In the genomic region with DNA sequence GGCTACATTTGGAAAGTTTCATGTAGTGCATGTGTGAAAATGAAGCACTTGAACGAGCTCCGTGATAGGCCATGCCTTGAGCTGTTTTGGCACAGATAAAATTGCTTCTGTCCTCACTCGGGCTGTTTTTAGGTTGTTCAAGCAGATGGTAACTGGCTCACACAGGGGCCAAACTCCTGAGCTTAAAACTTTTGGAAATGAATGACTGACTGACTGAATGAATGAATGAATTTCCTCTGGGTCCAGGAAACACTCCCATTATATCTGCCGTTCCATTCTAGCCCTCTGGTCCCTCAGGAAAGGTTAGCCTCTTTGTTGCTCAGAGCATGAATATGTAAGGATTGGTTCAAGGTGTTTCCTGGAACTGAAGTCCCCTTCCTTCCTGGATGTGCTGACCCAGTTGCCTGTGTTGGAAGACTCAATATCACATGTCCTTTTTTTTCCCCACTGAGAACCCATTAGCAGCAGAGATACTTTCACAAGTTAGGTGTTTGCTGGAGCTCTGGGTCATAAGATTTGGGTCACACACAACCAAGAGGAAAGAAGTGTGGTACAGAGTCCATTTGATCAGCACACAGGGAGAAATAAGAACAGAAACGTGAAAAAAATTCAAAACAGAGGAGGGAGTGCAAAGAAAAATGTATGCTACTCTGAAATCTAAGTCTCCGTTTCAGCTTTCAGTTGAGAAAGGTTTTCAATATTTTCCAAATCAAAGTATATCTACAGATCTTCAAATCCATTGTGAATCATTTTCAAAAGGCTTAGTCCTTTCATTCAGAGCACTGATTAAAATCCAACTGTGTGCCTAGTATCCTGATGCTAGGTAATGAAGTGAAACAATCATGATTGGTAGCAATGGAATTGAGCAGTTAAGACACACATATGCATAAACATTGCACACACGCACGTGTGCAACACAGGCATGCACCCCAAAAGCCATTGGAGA, we compare ENCODE assay signal across 2 cellular contexts.
TF ChIP-seq lines count a peak whose summit lies in the region.

No MANE protein-coding gene starts in this region.

TF ChIP-seq in endothelial cell of umbilical vein, 7 proteins besides CTCF, POLR2A, EP300 and RAD21:
- peak; percentile 67 for TF ChIP-seq JUN (IDR thresholded peaks at IDR 0.05; ENCODE audit: borderline replicate concordance, insufficient read depth, insufficient read length, low read depth)
- TF ChIP-seq, protein P1, sequence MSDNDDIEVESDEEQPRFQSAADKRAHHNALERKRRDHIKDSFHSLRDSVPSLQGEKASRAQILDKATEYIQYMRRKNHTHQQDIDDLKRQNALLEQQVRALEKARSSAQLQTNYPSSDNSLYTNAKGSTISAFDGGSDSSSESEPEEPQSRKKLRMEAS (IDR thresholded peaks at IDR 0.05; ENCODE audit: insufficient read depth, insufficient read length), result no peak
- no peak for TF ChIP-seq MYC (IDR thresholded peaks at IDR 0.05; ENCODE audit: low read depth, low read length)
- TF ChIP-seq POLR2AphosphoS5 (IDR thresholded peaks at IDR 0.05; ENCODE audit: insufficient read depth, low read depth, low read length), result peak; percentile 61

TF ChIP-seq in liver, 16 proteins besides CTCF, POLR2A, EP300 and RAD21:
- TF ChIP-seq RXRA (IDR thresholded peaks at IDR 0.05), result peak in 1 of 2 donors; percentile 10
- TF ChIP-seq, protein P1 (IDR thresholded peaks at IDR 0.05), result no peak
- TF ChIP-seq, protein P2, sequence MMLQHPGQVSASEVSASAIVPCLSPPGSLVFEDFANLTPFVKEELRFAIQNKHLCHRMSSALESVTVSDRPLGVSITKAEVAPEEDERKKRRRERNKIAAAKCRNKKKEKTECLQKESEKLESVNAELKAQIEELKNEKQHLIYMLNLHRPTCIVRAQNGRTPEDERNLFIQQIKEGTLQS (IDR thresholded peaks at IDR 0.05), result no peak
- TF ChIP-seq TAF1 (conservative IDR thresholded peaks at IDR 0.05), result no peak
- TF ChIP-seq, protein P3, sequence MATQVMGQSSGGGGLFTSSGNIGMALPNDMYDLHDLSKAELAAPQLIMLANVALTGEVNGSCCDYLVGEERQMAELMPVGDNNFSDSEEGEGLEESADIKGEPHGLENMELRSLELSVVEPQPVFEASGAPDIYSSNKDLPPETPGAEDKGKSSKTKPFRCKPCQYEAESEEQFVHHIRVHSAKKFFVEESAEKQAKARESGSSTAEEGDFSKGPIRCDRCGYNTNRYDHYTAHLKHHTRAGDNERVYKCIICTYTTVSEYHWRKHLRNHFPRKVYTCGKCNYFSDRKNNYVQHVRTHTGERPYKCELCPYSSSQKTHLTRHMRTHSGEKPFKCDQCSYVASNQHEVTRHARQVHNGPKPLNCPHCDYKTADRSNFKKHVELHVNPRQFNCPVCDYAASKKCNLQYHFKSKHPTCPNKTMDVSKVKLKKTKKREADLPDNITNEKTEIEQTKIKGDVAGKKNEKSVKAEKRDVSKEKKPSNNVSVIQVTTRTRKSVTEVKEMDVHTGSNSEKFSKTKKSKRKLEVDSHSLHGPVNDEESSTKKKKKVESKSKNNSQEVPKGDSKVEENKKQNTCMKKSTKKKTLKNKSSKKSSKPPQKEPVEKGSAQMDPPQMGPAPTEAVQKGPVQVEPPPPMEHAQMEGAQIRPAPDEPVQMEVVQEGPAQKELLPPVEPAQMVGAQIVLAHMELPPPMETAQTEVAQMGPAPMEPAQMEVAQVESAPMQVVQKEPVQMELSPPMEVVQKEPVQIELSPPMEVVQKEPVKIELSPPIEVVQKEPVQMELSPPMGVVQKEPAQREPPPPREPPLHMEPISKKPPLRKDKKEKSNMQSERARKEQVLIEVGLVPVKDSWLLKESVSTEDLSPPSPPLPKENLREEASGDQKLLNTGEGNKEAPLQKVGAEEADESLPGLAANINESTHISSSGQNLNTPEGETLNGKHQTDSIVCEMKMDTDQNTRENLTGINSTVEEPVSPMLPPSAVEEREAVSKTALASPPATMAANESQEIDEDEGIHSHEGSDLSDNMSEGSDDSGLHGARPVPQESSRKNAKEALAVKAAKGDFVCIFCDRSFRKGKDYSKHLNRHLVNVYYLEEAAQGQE (IDR thresholded peaks at IDR 0.05), result no peak
- TF ChIP-seq JUND (IDR thresholded peaks at IDR 0.05), result no peak
- no peak for TF ChIP-seq FOXA2 (IDR thresholded peaks at IDR 0.05)
- no peak for TF ChIP-seq FOXA1 (IDR thresholded peaks at IDR 0.05)
- TF ChIP-seq SP1 (IDR thresholded peaks at IDR 0.05), result peak; percentile 16
- TF ChIP-seq NR2F2 (IDR thresholded peaks at IDR 0.05), result peak; percentile 49
- peak; percentile 56 to 61 for TF ChIP-seq HNF4A (conservative IDR thresholded peaks at IDR 0.05)
